20 cellular contexts compared by ENCODE assay signal in the genomic region with DNA sequence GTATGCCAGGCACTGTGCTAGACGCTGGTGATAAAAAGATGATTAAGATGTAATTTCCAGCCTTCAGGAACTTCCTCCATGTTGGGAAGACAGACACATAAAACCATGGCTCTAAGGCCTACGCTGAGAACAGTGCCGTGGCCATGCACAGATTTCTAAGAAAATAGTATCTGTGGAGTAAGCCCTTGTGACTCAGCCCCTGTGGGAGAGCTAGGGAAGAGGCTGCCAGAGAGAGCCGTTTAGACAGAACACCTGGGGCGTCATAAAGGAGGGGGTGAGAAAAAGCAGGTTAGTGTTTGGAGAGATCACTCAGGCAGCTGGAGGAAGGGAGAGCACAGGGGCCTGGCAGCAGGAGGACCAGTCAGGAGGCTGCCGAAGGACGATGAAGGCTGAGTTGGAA. TPM values are rescaled to one million over a fixed set of nuclear protein-coding genes. Genes with fewer than 3 reads are reported as not detected.
DNase-seq lines count a peak whose midpoint lies in the region; ATAC-seq and TF ChIP-seq lines count a peak whose summit lies in the region.
"Had no signal": no experiment of that assay in that cellular context is flagged by ENCODE, and none has a peak within 500 bp of the region (broad histone marks: within the 10 kb centered on the region; RNA-seq: fewer than 3 reads in every experiment).

No MANE protein-coding gene starts in this region.

- no TSS peak for BruUV-seq in mammary epithelial cell (replicated peaks; lab: Mats Ljungman, UMichigan)

- dilution Hi-C loops in mammary epithelial cell (cut with HindIII; ENCODE audit: low sequenced_read_pairs) = no loop called here

- H3K9ac ChIP-seq in H9 (ENCODE audit: extremely low read depth, insufficient read length, low read length) = no peak overlapping the region
- H3K9ac ChIP-seq in mammary epithelial cell (ENCODE audit: insufficient read depth, low read length) = no peak overlapping the region

- H2BK5ac ChIP-seq in H9 (ENCODE audit: insufficient read length, low read length) = no peak overlapping the region

- H3K27me3 ChIP-seq in H9 (ENCODE audit: insufficient read depth, low read length) (no peaks in the 10 kb centered on the region), mammary epithelial cell (ENCODE audit: insufficient read depth, low read length) (no peaks in the 10 kb centered on the region)

- no peak overlapping the region for H3K4ac ChIP-seq in H9 (ENCODE audit: low read depth, low read length)

- H3K9me3 Mint-ChIP-seq in H9 = no peaks in the 10 kb centered on the region
- H3K9me3 Mint-ChIP-seq in activated T-helper 1 cell treated with anti-CD3 and anti-CD28 coated beads, Interleukin-12 subunit alpha, Interleukin-12 subunit beta, Interleukin-2, Interleukin-4 antibody, amounts not matched to agents 30 ng/mL and 10 ng/mL and 1 ng/mL, durations not matched to agents 14 hours and 24 hours and 36 hours = no peaks in the 10 kb centered on the region
- H3K9me3 Mint-ChIP-seq: GM23338, IgD-negative memory B cell had no signal

- no peaks in the 10 kb centered on the region for H3K9me3 ChIP-seq in H9 (ENCODE audit: control insufficient read depth, low read depth, low read length)
- no peaks in the 10 kb centered on the region for H3K9me3 ChIP-seq in T-helper 17 cell (ENCODE audit: control insufficient read depth, low read length, poor library complexity, severe bottlenecking)
- no peaks in the 10 kb centered on the region for H3K9me3 ChIP-seq in mammary epithelial cell (replicated peaks; ENCODE audit: insufficient read depth, low read length)

- H4K91ac ChIP-seq in H9 (ENCODE audit: insufficient read length, low read depth, low read length) = no peak overlapping the region

- no peak overlapping the region for H3T11ph ChIP-seq in H9 (ENCODE audit: low read length)

- no peak overlapping the region for H3K23ac ChIP-seq in H9 (ENCODE audit: insufficient read length, low read depth, low read length)

- H3K18ac ChIP-seq in H9 (ENCODE audit: insufficient read length, low read depth, low read length) = no peak overlapping the region

- TF ChIP-seq CTCF in H9 (conservative IDR thresholded peaks at IDR 0.05) = no peak
- TF ChIP-seq CTCF in mammary epithelial cell (conservative IDR thresholded peaks at IDR 0.05 in 1 of 2, IDR thresholded peaks at IDR 0.05 in 1 of 2; ENCODE audit: extremely low read depth in 1 of 2, insufficient read depth in 1 of 2, low read depth in 1 of 2, low read length in 2 of 2) = no peak

- no peaks in the 10 kb centered on the region for H3K79me1 ChIP-seq in H9 (ENCODE audit: insufficient read depth, low read depth, low read length, poor library complexity, severe bottlenecking)

- H3K4me1 Mint-ChIP-seq in H9 (no peaks in the 10 kb centered on the region), T-helper 17 cell (peaks cover 7% of the 10 kb centered on the region)
- H3K4me1 Mint-ChIP-seq in activated T-helper 1 cell treated with anti-CD3 and anti-CD28 coated beads, Interleukin-12 subunit alpha, Interleukin-12 subunit beta, Interleukin-2, Interleukin-4 antibody, amounts not matched to agents 30 ng/mL and 10 ng/mL and 1 ng/mL, durations not matched to agents 14 hours and 24 hours and 36 hours (ENCODE audit: low read depth) = peaks cover 18% of the 10 kb centered on the region
- H3K4me1 Mint-ChIP-seq: GM23338 had no signal

- H4K20me1 ChIP-seq in H9 (ENCODE audit: control insufficient read depth, insufficient read depth, insufficient read length) (no peaks in the 10 kb centered on the region), mammary epithelial cell (ENCODE audit: insufficient read depth, low read length) (no peaks in the 10 kb centered on the region)

- H3K27ac Mint-ChIP-seq in H9 (peak overlapping the region in 2 of 3 experiments; percentile 43 to 50; a peak in 2 of 7 replicates), T-helper 17 cell (peak overlapping the region; percentile 61)
- H3K27ac Mint-ChIP-seq in activated T-helper 1 cell treated with anti-CD3 and anti-CD28 coated beads, Interleukin-12 subunit alpha, Interleukin-12 subunit beta, Interleukin-2, Interleukin-4 antibody, amounts not matched to agents 30 ng/mL and 10 ng/mL and 1 ng/mL, durations not matched to agents 14 hours and 24 hours and 36 hours = no peak overlapping the region
- H3K27ac Mint-ChIP-seq: GM23338 had no signal

- no peak overlapping the region for H3K4me3 ChIP-seq in mammary epithelial cell (replicated peaks in 1 of 3; ENCODE audit: insufficient read depth in 1 of 3, low read depth in 2 of 3, low read length in 3 of 3)
- H3K4me3 ChIP-seq: GM23338 had no signal

- DNase-seq in H9 (no peak), T-helper 17 cell (no peak), mammary epithelial cell (peak; percentile 41), head of caudate nucleus (peak in 38 of 42 donors; percentile 5 to 89 (median 56)), GM19238 (ENCODE audit: insufficient read length, low spot score) (no peak)
- no peak for DNase-seq in activated T-helper 1 cell treated with anti-CD3 and anti-CD28 coated beads, Interleukin-12 subunit alpha, Interleukin-12 subunit beta, Interleukin-2, Interleukin-4 antibody, amounts not matched to agents 30 ng/mL and 10 ng/mL and 1 ng/mL, durations not matched to agents 14 hours and 24 hours and 36 hours (ENCODE audit: low spot score)
- DNase-seq: CD4-positive, CD25-positive, alpha-beta regulatory T cell; COR-L47; DMS79; MV-4-11; NCI-H1105 treated with DMSO at 0.1 percent for 48 hours; NCI-H2029 treated with DMSO at 0.1 percent for 48 hours; NCI-H226; NCI-H510A treated with DMSO at 0.1 percent for 48 hours; NCI-H748 treated with DMSO at 0.1 percent for 48 hours; SIG-M5 had no signal

- no peak overlapping the region for H3K14ac ChIP-seq in H9 (ENCODE audit: insufficient read depth, low read length)

- intact Hi-C loops in mammary epithelial cell (cut with micrococcal nuclease) (no loop called here), head of caudate nucleus (cut with DNase I) (no loop called here)
- intact Hi-C loops in activated T-helper 1 cell treated with anti-CD3 and anti-CD28 coated beads, Interleukin-12 subunit alpha, Interleukin-12 subunit beta, Interleukin-2, Interleukin-4 antibody, amounts not matched to agents 30 ng/mL and 10 ng/mL and 1 ng/mL, durations not matched to agents 14 hours and 24 hours and 36 hours (cut with micrococcal nuclease) = no loop called here

- H3K36me3 Mint-ChIP-seq in H9 (ENCODE audit: insufficient read depth in 1 of 3, low read depth in 3 of 3) (peaks cover 19 to 66% (median 52%) of the 10 kb centered on the region in 3 experiments), T-helper 17 cell (ENCODE audit: low read depth) (peaks cover 10% of the 10 kb centered on the region)
- H3K36me3 Mint-ChIP-seq in activated T-helper 1 cell treated with anti-CD3 and anti-CD28 coated beads, Interleukin-12 subunit alpha, Interleukin-12 subunit beta, Interleukin-2, Interleukin-4 antibody, amounts not matched to agents 30 ng/mL and 10 ng/mL and 1 ng/mL, durations not matched to agents 14 hours and 24 hours and 36 hours (ENCODE audit: low read depth) = peaks cover 44% of the 10 kb centered on the region

- peaks cover 22% of the 10 kb centered on the region for H3K36me3 ChIP-seq in mammary epithelial cell (ENCODE audit: insufficient read depth, low read length)

- no peak for ATAC-seq in T-helper 17 cell
- ATAC-seq in GM18517 (IDR thresholded peaks at IDR 0.05; ENCODE audit: unreplicated experiment) = no peak
- ATAC-seq: GM23338, HCT116 had no signal

- no peak overlapping the region for H2BK20ac ChIP-seq in H9 (ENCODE audit: low read depth, low read length, poor library complexity, severe bottlenecking)

- no peaks in the 10 kb centered on the region for H3K27me3 Mint-ChIP-seq in H9 (ENCODE audit: low read depth)
- no peaks in the 10 kb centered on the region for H3K27me3 Mint-ChIP-seq in T-helper 17 cell
- H3K27me3 Mint-ChIP-seq in activated T-helper 1 cell treated with anti-CD3 and anti-CD28 coated beads, Interleukin-12 subunit alpha, Interleukin-12 subunit beta, Interleukin-2, Interleukin-4 antibody, amounts not matched to agents 30 ng/mL and 10 ng/mL and 1 ng/mL, durations not matched to agents 14 hours and 24 hours and 36 hours (ENCODE audit: insufficient read depth) = no peaks in the 10 kb centered on the region
- H3K27me3 Mint-ChIP-seq: CD4-positive, CD25-positive, alpha-beta regulatory T cell; IgD-negative memory B cell had no signal

- no peak overlapping the region for H3K56ac ChIP-seq in H9 (ENCODE audit: insufficient read length, low read depth, low read length)

- in situ Hi-C loops in mammary epithelial cell (cut with MboI; ENCODE audit: low sequenced_read_pairs in 2 of 2) = no loop called here

- H2AK5ac ChIP-seq in H9 (ENCODE audit: insufficient read length, low read length) = no peak overlapping the region

- no peaks in the 10 kb centered on the region for H3K79me2 ChIP-seq in H9 (ENCODE audit: insufficient read depth, low read length)
- peaks cover 22% of the 10 kb centered on the region for H3K79me2 ChIP-seq in mammary epithelial cell (ENCODE audit: insufficient read depth, low read length)

- H3K4me3 Mint-ChIP-seq in H9 = no peak overlapping the region
- no peak overlapping the region for H3K4me3 Mint-ChIP-seq in T-helper 17 cell
- no peak overlapping the region for H3K4me3 Mint-ChIP-seq in activated T-helper 1 cell treated with anti-CD3 and anti-CD28 coated beads, Interleukin-12 subunit alpha, Interleukin-12 subunit beta, Interleukin-2, Interleukin-4 antibody, amounts not matched to agents 30 ng/mL and 10 ng/mL and 1 ng/mL, durations not matched to agents 14 hours and 24 hours and 36 hours
- H3K4me3 Mint-ChIP-seq: CD4-positive, CD25-positive, alpha-beta regulatory T cell; GM23338; IgD-negative memory B cell had no signal

- H3K4me2 ChIP-seq in H9 (ENCODE audit: insufficient read depth, insufficient read length, low read length) (no peak overlapping the region), mammary epithelial cell (ENCODE audit: insufficient read depth, low read depth, low read length) (no peak overlapping the region)
- H3K4me2 ChIP-seq: GM23338 had no signal

- H3K23me2 ChIP-seq in H9 (ENCODE audit: insufficient read length, low read depth, low read length, poor library complexity, severe bottlenecking) = no peaks in the 10 kb centered on the region

- no CpG with 5 or more reads among the region's 7 CpGs for WGBS in H9 (ENCODE audit: extremely low coverage, insufficient read length, low lambda C conversion rate)
- 65% methylated on average over 7 of the region's 7 CpGs for WGBS in mammary epithelial cell (ENCODE audit: low coverage, missing lambda C conversion rate)

- no peak overlapping the region for H2BK15ac ChIP-seq in H9 (ENCODE audit: low read depth, low read length)

- no peak overlapping the region for H3K27ac ChIP-seq in H9 (ENCODE audit: insufficient read length, low read depth, low read length)
- no peak overlapping the region for H3K27ac ChIP-seq in mammary epithelial cell (ENCODE audit: insufficient read depth, low read depth, low read length)

- H3K4me1 ChIP-seq in H9 (ENCODE audit: insufficient read depth, low read length) = no peaks in the 10 kb centered on the region
- no peaks in the 10 kb centered on the region for H3K4me1 ChIP-seq in mammary epithelial cell (ENCODE audit: insufficient read depth, low read length)

- CTCF ChIA-PET in mammary epithelial cell (lab: Charles Lee; ENCODE audit: low non-redundant PET) = interaction anchor here (0.5 kb wide), 1 partner anchor 106 kb away, joined by 4 read pairs; no protein-coding TSS in a partner anchor

- H4K5ac ChIP-seq in H9 (ENCODE audit: insufficient read length, low read depth, low read length) = no peak overlapping the region

- H4K8ac ChIP-seq in H9 (replicated peaks; ENCODE audit: insufficient read length, low read depth, low read length) = no peak overlapping the region

- H2BK120ac ChIP-seq in H9 (ENCODE audit: low read depth, low read length, poor library complexity, severe bottlenecking) = no peak overlapping the region

- H2AFZ ChIP-seq in H9 (ENCODE audit: low read length) (no peak overlapping the region), mammary epithelial cell (ENCODE audit: low read depth, low read length) (no peak overlapping the region)
- H2AFZ ChIP-seq: GM23338 had no signal

- no peak overlapping the region for H2BK12ac ChIP-seq in H9 (ENCODE audit: insufficient read length, low read depth, low read length)

RNA-seq across cellular contexts. Expression of a gene that starts 14.0 kb away (rescaled TPM):
- total RNA-seq in H9 (2021) = 25.7 and 26.5 TPM in 2 replicates
- total RNA-seq in T-helper 17 cell = 10 to 100 TPM; 10.9 to 12.0 TPM
- total RNA-seq in mammary epithelial cell = 10 to 100 TPM; 18.7 to 23.8 TPM
- polyA plus RNA-seq in mammary epithelial cell = 17.3 TPM
- 17.6 TPM for polyA minus RNA-seq in mammary epithelial cell
- 29.1 and 30.7 TPM in 2 replicates for total RNA-seq in activated T-helper 1 cell treated with anti-CD3 and anti-CD28 coated beads, Interleukin-12 subunit alpha, Interleukin-12 subunit beta, Interleukin-2, Interleukin-4 antibody, amounts not matched to agents 30 ng/mL and 10 ng/mL and 1 ng/mL, durations not matched to agents 14 hours and 24 hours and 36 hours

RNA-seq across cellular contexts. Expression of a gene that starts 54.7 kb away (rescaled TPM):
- total RNA-seq in H9 (2021) (15.3 and 18.5 TPM in 2 replicates), T-helper 17 cell (10 to 100 TPM; 32.6 to 32.8 TPM), mammary epithelial cell (10 to 100 TPM; 19.9 to 32.2 TPM)
- polyA plus RNA-seq in mammary epithelial cell = 13.1 TPM
- 4.2 TPM for polyA minus RNA-seq in mammary epithelial cell
- 21.9 and 22.7 TPM in 2 replicates for total RNA-seq in activated T-helper 1 cell treated with anti-CD3 and anti-CD28 coated beads, Interleukin-12 subunit alpha, Interleukin-12 subunit beta, Interleukin-2, Interleukin-4 antibody, amounts not matched to agents 30 ng/mL and 10 ng/mL and 1 ng/mL, durations not matched to agents 14 hours and 24 hours and 36 hours

Comparison
In these comparisons a context has a peak if more than half of its experiments do, and no peak if none do; other contexts are left out.
1. DNase-seq: peak in mammary epithelial cell (single experiment) and head of caudate nucleus (38 of 42); none in H9 (single experiment), T-helper 17 cell (0 of 3), activated T-helper 1 cell treated with anti-CD3 and anti-CD28 coated beads, Interleukin-12 subunit alpha, Interleukin-12 subunit beta, Interleukin-2, Interleukin-4 antibody, amounts not matched to agents 30 ng/mL and 10 ng/mL and 1 ng/mL, durations not matched to agents 14 hours and 24 hours and 36 hours (single experiment) and GM19238 (single experiment).